ENCODE assay signal across 9 cellular contexts in genomic region chr17:18025596-18026407, GRCh38. TPM values are rescaled to one million over a fixed set of nuclear protein-coding genes. Genes with fewer than 3 reads are reported as not detected.
DNase-seq lines count a peak whose midpoint lies in the region; ATAC-seq and TF ChIP-seq lines count a peak whose summit lies in the region.
"Had no signal": no experiment of that assay in that cellular context is flagged by ENCODE, and none has a peak within 500 bp of the region (broad histone marks: within the 10 kb centered on the region; RNA-seq: fewer than 3 reads in every experiment).

No MANE protein-coding gene starts in this region.

- H3K36me3 Mint-ChIP-seq in CD8-positive, alpha-beta T cell, result peaks cover 49% of the 10 kb centered on the region
- peaks cover 11% of the 10 kb centered on the region for H3K36me3 Mint-ChIP-seq in T-helper 2 cell treated with Interferon-gamma antibody and Interleukin-4, amounts not matched to agents 5 μg/mL and 100 μg/mL, for 36 hours (ENCODE audit: low read depth)

- intact Hi-C loops in CD8-positive, alpha-beta T cell (cut with DNase I, micrococcal nuclease), result no loop called here
- intact Hi-C loops in sciatic nerve (cut with DNase I), result loop anchor here (10.0 kb wide), 1 partner anchor 141 kb away; no protein-coding TSS in a partner anchor

- TF ChIP-seq CTCF in CD8-positive, alpha-beta T cell (IDR thresholded peaks at IDR 0.05), result no peak

- no peaks in the 10 kb centered on the region for H3K9me3 ChIP-seq in CD8-positive, alpha-beta T cell (ENCODE audit: low read length)

- no peaks in the 10 kb centered on the region for H3K27me3 ChIP-seq in CD8-positive, alpha-beta T cell (ENCODE audit: insufficient read depth, low read length)

- CTCF ChIA-PET in CD8-positive, alpha-beta T cell (lab: Charles Lee), result interaction anchor here (0.6 to 1.1 kb wide), 4 partner anchors 11 to 710 kb away, joined by 3 read pairs; no protein-coding TSS in a partner anchor

- H3K4me1 Mint-ChIP-seq in CD8-positive, alpha-beta T cell (ENCODE audit: low read depth), result peaks cover 18% of the 10 kb centered on the region
- H3K4me1 Mint-ChIP-seq in T-helper 2 cell treated with Interferon-gamma antibody and Interleukin-4, amounts not matched to agents 5 μg/mL and 100 μg/mL, for 36 hours (ENCODE audit: low read depth), result peaks cover 5% of the 10 kb centered on the region
- H3K4me1 Mint-ChIP-seq: memory B cell had no signal

- ATAC-seq in CD8-positive, alpha-beta T cell, result peak; percentile 39
- ATAC-seq in GM19463 (IDR thresholded peaks at IDR 0.05; ENCODE audit: unreplicated experiment) (peak; percentile 67), HG02981 (IDR thresholded peaks at IDR 0.05; ENCODE audit: unreplicated experiment) (no peak), sciatic nerve (no peak), HG03378 (IDR thresholded peaks at IDR 0.05; ENCODE audit: unreplicated experiment) (no peak)

- no peak overlapping the region for H3K4me3 ChIP-seq in CD8-positive, alpha-beta T cell (ENCODE audit: low read depth, low read length)

- peak overlapping the region; percentile 66 for H3K27ac Mint-ChIP-seq in CD8-positive, alpha-beta T cell
- H3K27ac Mint-ChIP-seq in T-helper 2 cell treated with Interferon-gamma antibody and Interleukin-4, amounts not matched to agents 5 μg/mL and 100 μg/mL, for 36 hours, result peak overlapping the region; percentile 46
- H3K27ac Mint-ChIP-seq: memory B cell had no signal

- H3K27ac ChIP-seq in CD8-positive, alpha-beta T cell (ENCODE audit: low read depth, low read length), result no peak overlapping the region

- POLR2A ChIA-PET in CD8-positive, alpha-beta T cell (lab: Charles Lee), result interaction anchor here (0.6 to 1.3 kb wide), 3 partner anchors 8 to 13 kb away, joined by 4 to 5 read pairs (median 5); no protein-coding TSS in a partner anchor

- peaks cover 19% of the 10 kb centered on the region for H3K4me1 ChIP-seq in CD8-positive, alpha-beta T cell (ENCODE audit: insufficient read depth, low read length)

- peak overlapping the region; percentile 30 for H3K4me3 Mint-ChIP-seq in CD8-positive, alpha-beta T cell
- H3K4me3 Mint-ChIP-seq in T-helper 2 cell treated with Interferon-gamma antibody and Interleukin-4, amounts not matched to agents 5 μg/mL and 100 μg/mL, for 36 hours, result no peak overlapping the region
- H3K4me3 Mint-ChIP-seq: memory B cell had no signal

- no peak for DNase-seq in CD8-positive, alpha-beta T cell
- DNase-seq in T-helper 2 cell treated with Interferon-gamma antibody and Interleukin-4, amounts not matched to agents 5 μg/mL and 100 μg/mL, for 36 hours (ENCODE audit: low spot score), result peak; percentile 50
- DNase-seq in iris pigment epithelial cell (ENCODE audit: low read depth) (peak; percentile 52), occipital lobe (lab: John Stamatoyannopoulos, UW) (no peak), sciatic nerve (ENCODE audit: low spot score) (no peak)

- no peaks in the 10 kb centered on the region for H3K27me3 Mint-ChIP-seq in CD8-positive, alpha-beta T cell (ENCODE audit: low read depth)
- no peaks in the 10 kb centered on the region for H3K27me3 Mint-ChIP-seq in T-helper 2 cell treated with Interferon-gamma antibody and Interleukin-4, amounts not matched to agents 5 μg/mL and 100 μg/mL, for 36 hours (ENCODE audit: low read depth)
- H3K27me3 Mint-ChIP-seq: memory B cell had no signal

- H3K36me3 ChIP-seq in CD8-positive, alpha-beta T cell (ENCODE audit: insufficient read depth, low read length), result peaks cover 3% of the 10 kb centered on the region

- no peaks in the 10 kb centered on the region for H3K9me3 Mint-ChIP-seq in CD8-positive, alpha-beta T cell
- H3K9me3 Mint-ChIP-seq in T-helper 2 cell treated with Interferon-gamma antibody and Interleukin-4, amounts not matched to agents 5 μg/mL and 100 μg/mL, for 36 hours, result no peaks in the 10 kb centered on the region
- H3K9me3 Mint-ChIP-seq: memory B cell had no signal

RNA-seq across cellular contexts. Expression of gene ATPAF2, which starts 13.2 kb away (rescaled TPM):
- 10 to 100 TPM; 16.8 to 24.5 TPM for total RNA-seq in CD8-positive, alpha-beta T cell
- total RNA-seq in occipital lobe (27.6 TPM), sciatic nerve (22.8 TPM)

RNA-seq across cellular contexts. Expression of gene GID4, which starts 13.4 kb away (rescaled TPM):
- 1 to 10 TPM; 2.7 to 5.0 TPM for total RNA-seq in CD8-positive, alpha-beta T cell
- total RNA-seq in occipital lobe (9.0 TPM), sciatic nerve (17.1 TPM)

RNA-seq across cellular contexts. Expression of gene DRC3, which starts 53.1 kb away (rescaled TPM):
- total RNA-seq in CD8-positive, alpha-beta T cell, result under 1 TPM; 0.61 to 0.90 TPM
- 2.0 TPM for total RNA-seq in occipital lobe
- 5.8 TPM for total RNA-seq in sciatic nerve

RNA-seq across cellular contexts. Expression of gene TOM1L2, which starts 53.6 kb away (rescaled TPM):
- 10 to 100 TPM; 15.4 to 20.9 TPM for total RNA-seq in CD8-positive, alpha-beta T cell
- 17.8 TPM for total RNA-seq in occipital lobe
- 144 TPM for total RNA-seq in sciatic nerve

Comparison
In these comparisons a context has a peak if more than half of its experiments do, and no peak if none do; other contexts are left out.
1. ATAC-seq: peak in CD8-positive, alpha-beta T cell (single experiment) and GM19463 (single experiment); none in HG02981 (single experiment), sciatic nerve (single experiment) and HG03378 (single experiment).
2. DNase-seq: peak in T-helper 2 cell treated with Interferon-gamma antibody and Interleukin-4, amounts not matched to agents 5 μg/mL and 100 μg/mL, for 36 hours (single experiment) and iris pigment epithelial cell (single experiment); none in CD8-positive, alpha-beta T cell (0 of 7), occipital lobe (single experiment) and sciatic nerve (single experiment).